1 cellular context compared by ENCODE assay signal in genomic region chr17:38897671-38898290, GRCh38.
TF ChIP-seq lines count a peak whose summit lies in the region.

No MANE protein-coding gene starts in this region.

TF ChIP-seq in HepG2, 621 proteins besides CTCF, POLR2A, EP300 and RAD21 (continued from another document and continues in another):
- no peak for TF ChIP-seq NFAT5 (CRISPR knock-in tag; IDR thresholded peaks at IDR 0.05)
- TF ChIP-seq MAZ (IDR thresholded peaks at IDR 0.05; ENCODE audit: borderline replicate concordance, low read depth, low read length) = no peak
- no peak for TF ChIP-seq MAZ (CRISPR knock-in tag; IDR thresholded peaks at IDR 0.05; ENCODE audit: low read depth)
- TF ChIP-seq ZBTB37 (CRISPR knock-in tag; IDR thresholded peaks at IDR 0.05) = 0 out of 2 replicates have a peak, but pooled peaks have one; percentile 40
- TF ChIP-seq ZNF264 (CRISPR knock-in tag; IDR thresholded peaks at IDR 0.05) = 0 out of 2 replicates have a peak, but pooled peaks have one; percentile 36
- no peak for TF ChIP-seq SMAD1 (CRISPR knock-in tag; IDR thresholded peaks at IDR 0.05; ENCODE audit: borderline replicate concordance, low read depth)
- no peak for TF ChIP-seq SOX6 (IDR thresholded peaks at IDR 0.05)
- 0 out of 2 replicates have a peak, but pooled peaks have one; percentile 22 for TF ChIP-seq SOX6 (CRISPR knock-in tag; IDR thresholded peaks at IDR 0.05)
- TF ChIP-seq NCOR1 (IDR thresholded peaks at IDR 0.05; ENCODE audit: borderline replicate concordance, low read length) = 0 out of 2 replicates have a peak, but pooled peaks have one; percentile 30
- peak; percentile 42; the same call in 1 of the 2 replicates for TF ChIP-seq HNF1B (CRISPR knock-in tag; IDR thresholded peaks at IDR 0.05)
- no peak for TF ChIP-seq ATM (IDR thresholded peaks at IDR 0.05; ENCODE audit: borderline replicate concordance)
- no peak for TF ChIP-seq ATF1 (CRISPR knock-in tag; IDR thresholded peaks at IDR 0.05)
- TF ChIP-seq PAXIP1 (CRISPR knock-in tag; conservative IDR thresholded peaks at IDR 0.05) = peak; percentile 79
- TF ChIP-seq NR2C2 (CRISPR knock-in tag; IDR thresholded peaks at IDR 0.05; ENCODE audit: borderline replicate concordance) = peak; percentile 62; the same call in 1 of the 2 replicates
- TF ChIP-seq JUNB (CRISPR knock-in tag; IDR thresholded peaks at IDR 0.05; ENCODE audit: borderline replicate concordance) = no peak
- TF ChIP-seq SALL2 (CRISPR knock-in tag; IDR thresholded peaks at IDR 0.05) = no peak
- TF ChIP-seq KLF13 (CRISPR knock-in tag; IDR thresholded peaks at IDR 0.05) = no peak
- TF ChIP-seq PITX1 (CRISPR knock-in tag; IDR thresholded peaks at IDR 0.05) = peak; percentile 75
- peak; percentile 58 for TF ChIP-seq NR2F6 (IDR thresholded peaks at IDR 0.05)
- TF ChIP-seq NR2F6 (CRISPR knock-in tag; IDR thresholded peaks at IDR 0.05) = peak; percentile 66; the same call in 1 of the 2 replicates
- peak; percentile 80 for TF ChIP-seq HNF4A (CRISPR knock-in tag; IDR thresholded peaks at IDR 0.05)
- no peak for TF ChIP-seq GLI4 (CRISPR knock-in tag; IDR thresholded peaks at IDR 0.05; ENCODE audit: borderline replicate concordance)
- 0 out of 2 replicates have a peak, but pooled peaks have one; percentile 44 for TF ChIP-seq ZNF772 (CRISPR knock-in tag; IDR thresholded peaks at IDR 0.05)
- no peak for TF ChIP-seq ZNF343 (CRISPR knock-in tag; IDR thresholded peaks at IDR 0.05)
- TF ChIP-seq MAX (IDR thresholded peaks at IDR 0.05) = no peak
- TF ChIP-seq KAT8 (CRISPR knock-in tag; IDR thresholded peaks at IDR 0.05) = no peak
- TF ChIP-seq ADNP (CRISPR knock-in tag; IDR thresholded peaks at IDR 0.05) = peak; percentile 67; the same call in 1 of the 2 replicates
- no peak for TF ChIP-seq CCDC6 (CRISPR knock-in tag; IDR thresholded peaks at IDR 0.05)
- no peak for TF ChIP-seq ZNF614 (CRISPR knock-in tag; IDR thresholded peaks at IDR 0.05; ENCODE audit: borderline replicate concordance)
- peak; percentile 95 for TF ChIP-seq ESRRA (CRISPR knock-in tag; IDR thresholded peaks at IDR 0.05; ENCODE audit: low read depth)
- no peak for TF ChIP-seq AFF4 (CRISPR knock-in tag; IDR thresholded peaks at IDR 0.05)
- TF ChIP-seq CHD4 (IDR thresholded peaks at IDR 0.05; ENCODE audit: borderline replicate concordance, low read length) = no peak
- TF ChIP-seq ZNF121 (CRISPR knock-in tag; IDR thresholded peaks at IDR 0.05) = no peak
- no peak for TF ChIP-seq SRF (IDR thresholded peaks at IDR 0.05; ENCODE audit: low read depth, low read length)
- 0 out of 2 replicates have a peak, but pooled peaks have one; percentile 12 for TF ChIP-seq ARNTL (CRISPR knock-in tag; IDR thresholded peaks at IDR 0.05)
- TF ChIP-seq ZNF589 (CRISPR knock-in tag; conservative IDR thresholded peaks at IDR 0.05) = no peak
- 0 out of 2 replicates have a peak, but pooled peaks have one; percentile 55 for TF ChIP-seq POLR2AphosphoS2 (IDR thresholded peaks at IDR 0.05; ENCODE audit: low read depth, low read length)
- TF ChIP-seq ZBTB38 (CRISPR knock-in tag; IDR thresholded peaks at IDR 0.05) = peak; percentile 72
- TF ChIP-seq ZBTB39 (CRISPR knock-in tag; IDR thresholded peaks at IDR 0.05) = no peak
- TF ChIP-seq ZNF598 (CRISPR knock-in tag; IDR thresholded peaks at IDR 0.05; ENCODE audit: borderline replicate concordance) = 0 out of 2 replicates have a peak, but pooled peaks have one; percentile 66
- TF ChIP-seq HDAC2 (CRISPR knock-in tag; IDR thresholded peaks at IDR 0.05) = 0 out of 2 replicates have a peak, but pooled peaks have one; percentile 16
- peak; percentile 45; the same call in 1 of the 2 replicates for TF ChIP-seq PHF21A (CRISPR knock-in tag; IDR thresholded peaks at IDR 0.05)
- peak; percentile 42; the same call in 1 of the 2 replicates for TF ChIP-seq RARA (CRISPR knock-in tag; IDR thresholded peaks at IDR 0.05)
- TF ChIP-seq PHB2 (IDR thresholded peaks at IDR 0.05; ENCODE audit: partially characterized antibody) = no peak
- TF ChIP-seq BRF2 (CRISPR knock-in tag; IDR thresholded peaks at IDR 0.05) = no peak
- no peak for TF ChIP-seq NR0B2 (CRISPR knock-in tag; IDR thresholded peaks at IDR 0.05)
